In the genomic region with DNA sequence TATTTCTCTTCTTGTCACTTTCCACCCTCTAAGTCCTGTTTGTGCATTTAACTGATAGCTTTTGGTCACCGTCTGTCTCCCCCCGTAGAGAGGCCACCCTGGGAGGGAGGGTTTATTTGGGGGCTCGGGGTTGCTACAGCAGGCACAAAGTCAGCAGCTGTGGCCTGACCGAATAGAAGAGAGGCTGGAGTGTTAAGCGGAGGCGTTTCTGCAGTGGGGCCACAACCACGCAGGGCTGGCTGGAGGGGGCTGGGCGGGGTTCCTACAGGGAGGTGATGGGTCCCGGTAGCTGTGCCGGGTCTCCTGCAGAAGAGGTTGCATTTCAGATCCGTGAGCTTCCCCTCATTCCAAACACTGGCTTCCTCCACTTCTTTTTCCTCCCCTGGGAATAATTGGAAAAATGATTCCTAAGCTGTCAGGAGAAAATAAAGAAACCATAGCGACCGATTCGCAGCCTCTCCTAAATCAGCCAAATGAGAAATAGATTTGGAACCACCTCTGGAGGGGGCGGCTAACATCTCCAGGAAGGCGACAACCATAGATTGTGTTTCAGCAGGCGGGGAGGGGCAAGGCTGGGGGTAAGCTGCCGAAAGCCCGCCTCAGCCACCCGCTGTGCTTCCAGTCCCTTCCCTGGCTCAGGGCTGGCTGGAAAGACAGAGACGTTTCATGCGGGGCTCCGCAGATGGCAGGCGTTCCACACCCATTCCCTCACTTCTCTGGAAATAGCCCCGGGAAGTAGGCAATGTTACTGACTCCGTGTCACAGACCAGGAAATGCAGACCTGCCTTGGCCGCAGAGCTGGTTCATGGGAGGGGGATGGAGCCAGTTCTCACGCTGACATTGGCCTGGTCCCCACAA, we compare ENCODE assay signal across 10 cellular contexts.
A peak's percentile ranks its signal among the peaks of the same experiment; 100 is the strongest.
DNase-seq lines count a peak whose midpoint lies in the region; ATAC-seq and TF ChIP-seq lines count a peak whose summit lies in the region.
"Had no signal": no experiment of that assay in that cellular context is flagged by ENCODE, and none has a peak within 500 bp of the region (broad histone marks: within the 10 kb centered on the region; RNA-seq: fewer than 3 reads in every experiment).

No MANE protein-coding gene starts in this region.

- peaks cover 28 to 60% (median 45%) of the 10 kb centered on the region in 4 donors for H3K4me1 ChIP-seq in esophagus muscularis mucosa
- H3K4me1 ChIP-seq in vagina, result peaks cover 38% of the 10 kb centered on the region

- peaks cover 43% of the 10 kb centered on the region for H3K4me1 Mint-ChIP-seq in T-helper 1 cell treated with Interleukin-12 subunit alpha and Interleukin-12 subunit beta and Interleukin-4 antibody, amounts not matched to agents 30 μg/mL and 1 μg/mL, for 36 hours (ENCODE audit: low read depth)

- H3K27me3 ChIP-seq in esophagus muscularis mucosa (peaks cover 0 to 29% (median 0%) of the 10 kb centered on the region in 4 donors), vagina (no peaks in the 10 kb centered on the region)

- no peak for TF ChIP-seq CTCF in esophagus muscularis mucosa (IDR thresholded peaks at IDR 0.05)
- TF ChIP-seq CTCF in vagina (IDR thresholded peaks at IDR 0.05), result no peak

- TF ChIP-seq POLR2A in esophagus muscularis mucosa (IDR thresholded peaks at IDR 0.05; ENCODE audit: low read depth) (no peak), vagina (IDR thresholded peaks at IDR 0.05) (no peak)

- H3K27me3 Mint-ChIP-seq in T-helper 1 cell treated with Interleukin-12 subunit alpha and Interleukin-12 subunit beta and Interleukin-4 antibody, amounts not matched to agents 30 μg/mL and 1 μg/mL, for 36 hours (ENCODE audit: low read depth), result peaks cover 43% of the 10 kb centered on the region

- H3K27ac ChIP-seq in esophagus muscularis mucosa (replicated peaks in 1 of 4) (peak overlapping the region in 1 of 4 donors; percentile 1), vagina (peak overlapping the region; percentile 36)

- DNase-seq in T-helper 1 cell, result no peak
- DNase-seq in esophagus muscularis mucosa (ENCODE audit: extremely low spot score), result no peak
- DNase-seq in midbrain (lab: John Stamatoyannopoulos, UW), result peak; percentile 43
- no peak for DNase-seq in vagina (ENCODE audit: extremely low spot score in 2 of 2)
- no peak for DNase-seq in SIG-M5 treated with dmso at 0.1 percent for 504 hours (lab: John Stamatoyannopoulos, UW; ENCODE audit: unreplicated experiment)
- DNase-seq in NCI-H774 (lab: John Stamatoyannopoulos, UW), result no peak
- DNase-seq: activated naive CD8-positive, alpha-beta T cell treated with anti-CD3 and anti-CD28 coated beads for 36 hours; stimulated activated CD4-positive, alpha-beta T cell treated with anti-CD3 and anti-CD28 coated beads, Interleukin-2, amount 100 ng/mL, for 24 hours had no signal

- peak overlapping the region; percentile 43 for H3K4me3 Mint-ChIP-seq in T-helper 1 cell treated with Interleukin-12 subunit alpha and Interleukin-12 subunit beta and Interleukin-4 antibody, amounts not matched to agents 30 μg/mL and 1 μg/mL, for 36 hours
- H3K4me3 Mint-ChIP-seq: activated naive CD8-positive, alpha-beta T cell treated with anti-CD3 and anti-CD28 coated beads for 36 hours had no signal

- intact Hi-C loops in esophagus muscularis mucosa (cut with DNase I) (no loop called here), vagina (cut with DNase I) (no loop called here)

- 13% methylated on average over 27 of the region's 28 CpGs for WGBS in esophagus muscularis mucosa

- H3K9me3 ChIP-seq in esophagus muscularis mucosa (no peaks in the 10 kb centered on the region), vagina (no peaks in the 10 kb centered on the region)

- H3K4me3 ChIP-seq in esophagus muscularis mucosa, result peak overlapping the region; percentile 36 to 46 (median 40)
- H3K4me3 ChIP-seq in vagina, result peak overlapping the region; percentile 25 to 26

- H3K27ac Mint-ChIP-seq in T-helper 1 cell treated with Interleukin-12 subunit alpha and Interleukin-12 subunit beta and Interleukin-4 antibody, amounts not matched to agents 30 μg/mL and 1 μg/mL, for 36 hours, result no peak overlapping the region
- H3K27ac Mint-ChIP-seq: activated naive CD8-positive, alpha-beta T cell treated with anti-CD3 and anti-CD28 coated beads for 36 hours had no signal

- H3K36me3 Mint-ChIP-seq in T-helper 1 cell treated with Interleukin-12 subunit alpha and Interleukin-12 subunit beta and Interleukin-4 antibody, amounts not matched to agents 30 μg/mL and 1 μg/mL, for 36 hours (ENCODE audit: low read depth), result no peaks in the 10 kb centered on the region
- H3K36me3 Mint-ChIP-seq: activated naive CD8-positive, alpha-beta T cell treated with anti-CD3 and anti-CD28 coated beads for 36 hours had no signal

- H3K36me3 ChIP-seq in esophagus muscularis mucosa (no peaks in the 10 kb centered on the region), vagina (no peaks in the 10 kb centered on the region)

- H3K9me3 Mint-ChIP-seq in T-helper 1 cell treated with Interleukin-12 subunit alpha and Interleukin-12 subunit beta and Interleukin-4 antibody, amounts not matched to agents 30 μg/mL and 1 μg/mL, for 36 hours, result no peaks in the 10 kb centered on the region
- H3K9me3 Mint-ChIP-seq: activated naive CD8-positive, alpha-beta T cell treated with anti-CD3 and anti-CD28 coated beads for 36 hours had no signal

- ATAC-seq in HG02588 (IDR thresholded peaks at IDR 0.05; ENCODE audit: unreplicated experiment), result no peak

- no peak for TF ChIP-seq EP300 in esophagus muscularis mucosa (IDR thresholded peaks at IDR 0.05)
